In the genomic region with DNA sequence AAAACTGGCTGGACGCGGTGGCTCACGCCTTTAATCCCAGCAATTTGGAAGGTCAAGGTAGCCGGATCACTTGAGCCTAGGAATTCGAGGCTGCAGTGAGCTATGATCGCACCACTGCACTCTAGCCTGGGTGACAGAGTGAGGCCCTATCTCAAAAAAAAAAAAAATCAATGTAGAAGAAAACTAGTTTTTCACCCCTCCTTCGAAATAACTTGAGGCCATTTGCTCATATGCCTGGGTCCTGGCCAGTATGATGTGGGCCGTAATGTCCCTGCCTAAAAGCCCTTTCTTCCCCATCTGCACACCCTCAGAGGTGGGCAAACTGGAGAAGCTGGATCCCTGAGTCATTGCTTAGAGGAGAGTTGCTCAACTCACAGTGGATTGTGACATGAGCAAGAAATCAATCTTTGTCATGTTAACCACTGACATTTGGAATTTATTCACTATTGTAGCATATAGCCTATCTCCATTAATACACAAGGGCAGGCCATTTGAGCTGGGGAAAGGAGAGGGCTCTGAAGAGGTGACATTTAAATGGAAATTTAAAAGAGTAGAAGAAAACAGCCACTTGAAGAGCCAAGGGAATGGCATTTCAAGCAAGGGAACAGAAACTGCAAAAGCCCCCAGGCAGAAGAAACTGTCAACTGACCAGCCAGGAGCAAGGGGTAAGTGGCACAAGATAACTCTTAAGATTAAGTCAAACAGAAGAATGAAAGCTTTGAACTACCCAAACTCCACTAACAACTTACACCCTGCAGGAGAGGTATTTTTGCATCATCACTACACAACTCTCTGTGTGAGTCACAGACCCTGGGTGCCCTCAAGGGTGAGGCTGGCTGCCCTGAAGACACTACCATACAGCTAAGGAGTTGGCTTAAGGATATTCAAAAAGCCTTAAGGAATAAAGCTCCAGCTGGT, we compare ENCODE assay signal across 8 cellular contexts. TPM values are rescaled to one million over a fixed set of nuclear protein-coding genes. Genes with fewer than 3 reads are reported as not detected.
DNase-seq lines count a peak whose midpoint lies in the region; ATAC-seq lines count a peak whose summit lies in the region.

No MANE protein-coding gene starts in this region.

- DNase-seq in Caki2 (ENCODE audit: low read depth) (peak; percentile 91), SW480 (ENCODE audit: low spot score) (peak; percentile 11), left kidney (ENCODE audit: low read depth, low spot score) (peak; percentile 57), iPS-NIHi7 (ENCODE audit: extremely low spot score) (no peak), COLO829 (ENCODE audit: low spot score) (no peak), epidermal melanocyte (ENCODE audit: insufficient read length, low spot score) (no peak)

- in situ Hi-C loops in Caki2 (cut with HindIII; ENCODE audit: low pct_unique_long_range_greater_than_20kb, low sequenced_read_pairs), result no loop called here

- ATAC-seq in HG02642 (IDR thresholded peaks at IDR 0.05; ENCODE audit: poor library complexity, unreplicated experiment) (peak; percentile 39), GM19397 (IDR thresholded peaks at IDR 0.05; ENCODE audit: unreplicated experiment) (no peak)

RNA-seq across cellular contexts. Expression of gene METTL21A, which starts 7.6 kb away (rescaled TPM):
- 145 and 161 TPM in 2 replicates for total RNA-seq in Caki2 (2014; rRNA removed; shearing (Covaris generic); ENCODE audit: low replicate concordance)

Comparison
In these comparisons a context has a peak if more than half of its experiments do, and no peak if none do; other contexts are left out.
1. DNase-seq: peak in Caki2 (single experiment), SW480 (single experiment) and left kidney (single experiment); none in iPS-NIHi7 (single experiment), COLO829 (single experiment) and epidermal melanocyte (single experiment).